ENCODE assay signal across 33 cellular contexts in the genomic region with DNA sequence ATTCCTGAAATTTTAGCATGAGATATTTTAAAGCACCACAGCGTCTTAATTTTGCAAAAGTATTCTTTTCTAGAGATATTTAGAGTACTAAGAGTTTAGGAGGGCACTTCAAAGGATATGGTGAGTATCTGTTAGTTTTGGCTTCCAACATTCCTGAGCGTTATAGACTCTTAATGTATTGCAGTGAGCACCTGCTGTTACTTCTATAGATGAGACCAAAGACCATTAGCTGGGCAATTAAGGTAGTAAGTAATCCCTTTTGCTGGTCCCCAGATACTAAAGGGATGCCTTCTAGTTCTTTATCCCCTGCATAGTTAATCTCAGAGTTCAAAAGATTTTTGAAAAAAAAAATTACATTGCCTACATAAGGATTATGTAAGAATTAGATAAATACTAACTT.
"Had no signal": no experiment of that assay in that cellular context is flagged by ENCODE, and none has a peak within 500 bp of the region (broad histone marks: within the 10 kb centered on the region; RNA-seq: fewer than 3 reads in every experiment).

No MANE protein-coding gene starts in this region.

- H3K36me3 ChIP-seq: brain microvascular endothelial cell had no signal

- DNase-seq: activated CD4-positive, alpha-beta T cell treated with anti-CD3 and anti-CD28 coated beads for 1 hour; activated CD4-positive, alpha-beta T cell treated with anti-CD3 and anti-CD28 coated beads for 48 hours; activated CD4-positive, alpha-beta T cell treated with anti-CD3 and anti-CD28 coated beads, Interleukin-2, amount 50 U/mL, for 4 hours; activated CD4-positive, CD25-positive, alpha-beta regulatory T cell; activated CD8-positive, alpha-beta T cell treated with anti-CD3 and anti-CD28 coated beads for 36 hours; activated effector memory CD4-positive, alpha-beta T cell treated with anti-CD3 and anti-CD28 coated beads, Interleukin-2, amount 50 U/mL, for 16 hours; activated naive CD4-positive, alpha-beta T cell; activated naive CD4-positive, alpha-beta T cell treated with anti-CD3 and anti-CD28 coated beads, Interleukin-2, amount 50 U/mL, for 16 hours; activated naive CD8-positive, alpha-beta T cell treated with anti-CD3 and anti-CD28 coated beads for 36 hours; activated T-cell treated with anti-CD3 and anti-CD28 coated beads, Interleukin-2, amount 50 U/mL, for 1 hour; activated T-cell treated with anti-CD3 and anti-CD28 coated beads, Interleukin-2, amount 50 U/mL, for 72 hours; amniotic stem cell; aorta; brain microvascular endothelial cell; central memory CD4-positive, alpha-beta T cell; NCI-H1092 treated with DMSO at 0.1 percent for 48 hours; NCI-H1417; NCI-H146; NCI-H187; NCI-H2029 treated with DMSO at 0.1 percent for 48 hours; NCI-H2107; NCI-H226; NCI-H446 treated with DMSO at 0.1 percent for 48 hours; NCI-H526 treated with DMSO at 0.1 percent for 48 hours; NK-92 treated with Interleukin-12 subunit alpha and Interleukin-12 subunit beta, amount 100 ng/mL, for 24 hours; PC-9; SIG-M5; SW 1271; T-helper 1 cell; T-helper 2 cell; T-helper 9 cell had no signal

- H3K27me3 ChIP-seq: brain microvascular endothelial cell had no signal

- H3K4me3 ChIP-seq: PC-9 had no signal

- FAIRE-seq: colon, RCC 7860 had no signal
